Comparison of ENCODE assay signal across 1 cellular context in the genomic region with DNA sequence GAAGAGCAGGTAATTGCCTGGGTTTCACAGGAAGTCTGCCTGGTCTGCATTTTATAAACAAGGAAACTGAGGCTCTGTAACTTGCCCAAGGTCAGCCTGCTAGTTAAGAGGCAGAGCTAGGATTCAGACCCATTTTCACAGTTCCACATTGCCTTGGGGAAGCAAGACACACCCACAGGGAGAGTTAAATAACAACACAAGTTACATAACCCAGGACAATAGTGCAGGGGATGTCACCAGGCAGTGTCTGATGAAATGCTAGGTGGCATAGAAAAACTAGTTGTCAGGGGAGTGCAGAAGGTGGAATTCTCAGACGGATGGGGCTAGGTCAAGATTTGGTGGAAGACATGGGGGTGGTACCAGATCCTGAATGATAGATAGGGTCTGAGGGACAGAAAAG.
TF ChIP-seq lines count a peak whose summit lies in the region.

No MANE protein-coding gene starts in this region.

TF ChIP-seq in HepG2, 621 proteins besides CTCF, POLR2A, EP300 and RAD21 (continued from another document):
- no peak for TF ChIP-seq EED (CRISPR knock-in tag; IDR thresholded peaks at IDR 0.05)
- no peak for TF ChIP-seq YY1 (IDR thresholded peaks at IDR 0.05; ENCODE audit: insufficient read depth, insufficient replicate concordance, low read depth, low read length)
- no peak for TF ChIP-seq KAT7 (CRISPR knock-in tag; IDR thresholded peaks at IDR 0.05; ENCODE audit: borderline replicate concordance)
- TF ChIP-seq, protein P1, sequence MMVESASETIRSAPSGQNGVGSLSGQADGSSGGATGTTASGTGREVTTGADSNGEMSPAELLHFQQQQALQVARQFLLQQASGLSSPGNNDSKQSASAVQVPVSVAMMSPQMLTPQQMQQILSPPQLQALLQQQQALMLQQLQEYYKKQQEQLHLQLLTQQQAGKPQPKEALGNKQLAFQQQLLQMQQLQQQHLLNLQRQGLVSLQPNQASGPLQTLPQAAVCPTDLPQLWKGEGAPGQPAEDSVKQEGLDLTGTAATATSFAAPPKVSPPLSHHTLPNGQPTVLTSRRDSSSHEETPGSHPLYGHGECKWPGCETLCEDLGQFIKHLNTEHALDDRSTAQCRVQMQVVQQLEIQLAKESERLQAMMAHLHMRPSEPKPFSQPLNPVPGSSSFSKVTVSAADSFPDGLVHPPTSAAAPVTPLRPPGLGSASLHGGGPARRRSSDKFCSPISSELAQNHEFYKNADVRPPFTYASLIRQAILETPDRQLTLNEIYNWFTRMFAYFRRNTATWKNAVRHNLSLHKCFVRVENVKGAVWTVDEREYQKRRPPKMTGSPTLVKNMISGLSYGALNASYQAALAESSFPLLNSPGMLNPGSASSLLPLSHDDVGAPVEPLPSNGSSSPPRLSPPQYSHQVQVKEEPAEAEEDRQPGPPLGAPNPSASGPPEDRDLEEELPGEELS (CRISPR knock-in tag; IDR thresholded peaks at IDR 0.05), result peak; percentile 26; the same call in 1 of the 2 replicates
- TF ChIP-seq NR2C2 (CRISPR knock-in tag; IDR thresholded peaks at IDR 0.05; ENCODE audit: borderline replicate concordance), result no peak
- TF ChIP-seq ZNF598 (CRISPR knock-in tag; IDR thresholded peaks at IDR 0.05; ENCODE audit: borderline replicate concordance), result no peak
- no peak for TF ChIP-seq SNAPC2 (CRISPR knock-in tag; IDR thresholded peaks at IDR 0.05)
- no peak for TF ChIP-seq FOXO1 (CRISPR knock-in tag; IDR thresholded peaks at IDR 0.05)
- TF ChIP-seq FOXJ3 (CRISPR knock-in tag; IDR thresholded peaks at IDR 0.05; ENCODE audit: borderline replicate concordance), result 0 out of 2 replicates have a peak, but pooled peaks have one; percentile 21
- TF ChIP-seq CEBPB (IDR thresholded peaks at IDR 0.05; ENCODE audit: borderline replicate concordance, low read depth, low read length), result peak; percentile 40; the same call in 1 of the 2 replicates
- TF ChIP-seq, protein P2, sequence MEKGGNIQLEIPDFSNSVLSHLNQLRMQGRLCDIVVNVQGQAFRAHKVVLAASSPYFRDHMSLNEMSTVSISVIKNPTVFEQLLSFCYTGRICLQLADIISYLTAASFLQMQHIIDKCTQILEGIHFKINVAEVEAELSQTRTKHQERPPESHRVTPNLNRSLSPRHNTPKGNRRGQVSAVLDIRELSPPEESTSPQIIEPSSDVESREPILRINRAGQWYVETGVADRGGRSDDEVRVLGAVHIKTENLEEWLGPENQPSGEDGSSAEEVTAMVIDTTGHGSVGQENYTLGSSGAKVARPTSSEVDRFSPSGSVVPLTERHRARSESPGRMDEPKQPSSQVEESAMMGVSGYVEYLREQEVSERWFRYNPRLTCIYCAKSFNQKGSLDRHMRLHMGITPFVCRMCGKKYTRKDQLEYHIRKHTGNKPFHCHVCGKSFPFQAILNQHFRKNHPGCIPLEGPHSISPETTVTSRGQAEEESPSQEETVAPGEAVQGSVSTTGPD (CRISPR knock-in tag; IDR thresholded peaks at IDR 0.05), result no peak
- TF ChIP-seq DR1 (CRISPR knock-in tag; IDR thresholded peaks at IDR 0.05), result no peak
- TF ChIP-seq ZNF605 (CRISPR knock-in tag; IDR thresholded peaks at IDR 0.05), result no peak
- TF ChIP-seq HIVEP1 (CRISPR knock-in tag; IDR thresholded peaks at IDR 0.05), result no peak
- TF ChIP-seq ZNF7 (CRISPR knock-in tag; IDR thresholded peaks at IDR 0.05), result no peak
- TF ChIP-seq, protein P3, sequence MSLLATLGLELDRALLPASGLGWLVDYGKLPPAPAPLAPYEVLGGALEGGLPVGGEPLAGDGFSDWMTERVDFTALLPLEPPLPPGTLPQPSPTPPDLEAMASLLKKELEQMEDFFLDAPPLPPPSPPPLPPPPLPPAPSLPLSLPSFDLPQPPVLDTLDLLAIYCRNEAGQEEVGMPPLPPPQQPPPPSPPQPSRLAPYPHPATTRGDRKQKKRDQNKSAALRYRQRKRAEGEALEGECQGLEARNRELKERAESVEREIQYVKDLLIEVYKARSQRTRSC (CRISPR knock-in tag; IDR thresholded peaks at IDR 0.05; ENCODE audit: low read depth), result no peak
- no peak for TF ChIP-seq ETV5 (CRISPR knock-in tag; IDR thresholded peaks at IDR 0.05; ENCODE audit: borderline replicate concordance)
- TF ChIP-seq ZNF644 (CRISPR knock-in tag; IDR thresholded peaks at IDR 0.05; ENCODE audit: low read depth), result no peak
- no peak for TF ChIP-seq ZNF292 (CRISPR knock-in tag; IDR thresholded peaks at IDR 0.05; ENCODE audit: borderline replicate concordance, low read depth)
- TF ChIP-seq YEATS4 (CRISPR knock-in tag; IDR thresholded peaks at IDR 0.05; ENCODE audit: borderline replicate concordance), result no peak
- no peak for TF ChIP-seq ZNF333 (CRISPR knock-in tag; IDR thresholded peaks at IDR 0.05; ENCODE audit: borderline replicate concordance)
- TF ChIP-seq ZNF878 (CRISPR knock-in tag; IDR thresholded peaks at IDR 0.05), result no peak
- TF ChIP-seq, protein P4, sequence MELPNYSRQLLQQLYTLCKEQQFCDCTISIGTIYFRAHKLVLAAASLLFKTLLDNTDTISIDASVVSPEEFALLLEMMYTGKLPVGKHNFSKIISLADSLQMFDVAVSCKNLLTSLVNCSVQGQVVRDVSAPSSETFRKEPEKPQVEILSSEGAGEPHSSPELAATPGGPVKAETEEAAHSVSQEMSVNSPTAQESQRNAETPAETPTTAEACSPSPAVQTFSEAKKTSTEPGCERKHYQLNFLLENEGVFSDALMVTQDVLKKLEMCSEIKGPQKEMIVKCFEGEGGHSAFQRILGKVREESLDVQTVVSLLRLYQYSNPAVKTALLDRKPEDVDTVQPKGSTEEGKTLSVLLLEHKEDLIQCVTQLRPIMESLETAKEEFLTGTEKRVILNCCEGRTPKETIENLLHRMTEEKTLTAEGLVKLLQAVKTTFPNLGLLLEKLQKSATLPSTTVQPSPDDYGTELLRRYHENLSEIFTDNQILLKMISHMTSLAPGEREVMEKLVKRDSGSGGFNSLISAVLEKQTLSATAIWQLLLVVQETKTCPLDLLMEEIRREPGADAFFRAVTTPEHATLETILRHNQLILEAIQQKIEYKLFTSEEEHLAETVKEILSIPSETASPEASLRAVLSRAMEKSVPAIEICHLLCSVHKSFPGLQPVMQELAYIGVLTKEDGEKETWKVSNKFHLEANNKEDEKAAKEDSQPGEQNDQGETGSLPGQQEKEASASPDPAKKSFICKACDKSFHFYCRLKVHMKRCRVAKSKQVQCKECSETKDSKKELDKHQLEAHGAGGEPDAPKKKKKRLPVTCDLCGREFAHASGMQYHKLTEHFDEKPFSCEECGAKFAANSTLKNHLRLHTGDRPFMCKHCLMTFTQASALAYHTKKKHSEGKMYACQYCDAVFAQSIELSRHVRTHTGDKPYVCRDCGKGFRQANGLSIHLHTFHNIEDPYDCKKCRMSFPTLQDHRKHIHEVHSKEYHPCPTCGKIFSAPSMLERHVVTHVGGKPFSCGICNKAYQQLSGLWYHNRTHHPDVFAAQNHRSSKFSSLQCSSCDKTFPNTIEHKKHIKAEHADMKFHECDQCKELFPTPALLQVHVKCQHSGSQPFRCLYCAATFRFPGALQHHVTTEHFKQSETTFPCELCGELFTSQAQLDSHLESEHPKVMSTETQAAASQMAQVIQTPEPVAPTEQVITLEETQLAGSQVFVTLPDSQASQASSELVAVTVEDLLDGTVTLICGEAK (IDR thresholded peaks at IDR 0.05), result no peak
- TF ChIP-seq, protein P4 (CRISPR knock-in tag; IDR thresholded peaks at IDR 0.05), result no peak
- no peak for TF ChIP-seq ADNP (CRISPR knock-in tag; IDR thresholded peaks at IDR 0.05)
- no peak for TF ChIP-seq TSC22D2 (CRISPR knock-in tag; IDR thresholded peaks at IDR 0.05; ENCODE audit: borderline replicate concordance)
